14 cellular contexts compared by ENCODE assay signal in the genomic region with DNA sequence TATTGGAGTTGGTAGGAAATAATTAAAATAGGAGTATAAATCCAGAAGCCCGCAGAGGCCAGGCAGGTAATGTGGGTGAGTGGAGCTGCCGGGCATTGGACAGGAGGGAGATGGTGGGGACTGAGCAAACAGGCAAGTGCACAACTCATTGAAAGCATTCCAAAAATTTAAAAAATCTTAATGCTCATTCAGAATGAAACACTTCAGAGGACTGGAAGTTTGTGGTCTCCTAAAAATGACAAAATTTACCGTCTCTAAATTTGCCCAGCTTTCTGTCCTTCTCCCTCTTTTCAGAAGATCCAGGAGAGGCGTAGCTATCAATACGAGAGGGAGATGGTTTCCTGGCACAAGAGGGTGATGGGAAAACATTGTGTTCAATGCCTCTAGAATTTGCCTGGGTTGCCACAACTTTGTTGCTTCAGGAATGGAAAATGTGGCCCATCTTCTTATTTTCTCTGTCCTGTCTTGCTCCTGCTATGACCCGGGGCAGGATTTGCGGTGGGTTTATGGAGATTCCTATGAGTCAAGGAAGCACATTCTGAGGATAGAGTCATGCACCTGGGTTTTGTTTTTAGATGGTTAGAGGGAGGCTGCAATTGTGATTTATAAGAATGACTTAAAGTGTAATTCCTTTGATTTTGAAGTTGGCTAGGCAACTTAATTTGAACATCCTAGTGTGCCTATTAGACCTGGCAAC.
DNase-seq lines count a peak whose midpoint lies in the region; ATAC-seq, FAIRE-seq and TF ChIP-seq lines count a peak whose summit lies in the region.
"Had no signal": no experiment of that assay in that cellular context is flagged by ENCODE, and none has a peak within 500 bp of the region (broad histone marks: within the 10 kb centered on the region; RNA-seq: fewer than 3 reads in every experiment).

No MANE protein-coding gene starts in this region.

- H3K36me3 ChIP-seq in RWPE2 (ENCODE audit: low read depth), result no peaks in the 10 kb centered on the region
- H3K36me3 ChIP-seq: HAP-1, neural progenitor cell had no signal

- DNase-seq in stimulated activated CD4-positive, alpha-beta T cell treated with anti-CD3 and anti-CD28 coated beads, Interleukin-1b, Interleukin-23, amount 100 ng/mL, for 48 hours, result peak; percentile 32
- DNase-seq in stimulated activated CD4-positive, alpha-beta T cell treated with anti-CD3 and anti-CD28 coated beads, Interleukin-2, amount 100 ng/mL, for 24 hours, result no peak
- DNase-seq in RWPE2 (ENCODE audit: low spot score), result peak; percentile 66
- DNase-seq in urothelium cell line (ENCODE audit: low spot score), result peak; percentile 68
- no peak for DNase-seq in NCI-H1105 (lab: John Stamatoyannopoulos, UW)
- DNase-seq: activated CD8-positive, alpha-beta memory T cell treated with anti-CD3 and anti-CD28 coated beads for 24 hours; NCI-H187; NCI-H510A; substantia nigra had no signal

- H3K4me3 ChIP-seq in RWPE2 (ENCODE audit: severe bottlenecking), result no peak overlapping the region
- H3K4me3 ChIP-seq: HAP-1, neural progenitor cell had no signal

- no peak for TF ChIP-seq CTCF in RWPE2 (IDR thresholded peaks at IDR 0.05; ENCODE audit: poor library complexity, severe bottlenecking)

- H3K4me1 ChIP-seq in RWPE2 (ENCODE audit: insufficient read depth, poor library complexity, severe bottlenecking), result peaks cover 37% of the 10 kb centered on the region
- H3K4me1 ChIP-seq: neural progenitor cell had no signal

- H3K9me3 ChIP-seq in RWPE2 (ENCODE audit: severe bottlenecking), result no peaks in the 10 kb centered on the region

- H3K27ac ChIP-seq in RWPE2 (ENCODE audit: poor library complexity, severe bottlenecking), result peak overlapping the region; percentile 76
- H3K27ac ChIP-seq: neural progenitor cell had no signal

- no peaks in the 10 kb centered on the region for H3K27me3 ChIP-seq in RWPE2 (ENCODE audit: insufficient read depth, poor library complexity, severe bottlenecking)
- H3K27me3 ChIP-seq: neural progenitor cell had no signal

- no peak for FAIRE-seq in urothelium cell line (lab: Jason Lieb, UNC)

- peak; percentile 94 for ATAC-seq in RWPE2 (ENCODE audit: low read depth)
- ATAC-seq in esophagus mucosa, result peak; percentile 38
- ATAC-seq in GM19467 (IDR thresholded peaks at IDR 0.05; ENCODE audit: unreplicated experiment), result no peak
- ATAC-seq in GM21526 (IDR thresholded peaks at IDR 0.05; ENCODE audit: low FRiP score, unreplicated experiment), result no peak

Comparison
In these comparisons a context has a peak if more than half of its experiments do, and no peak if none do; other contexts are left out.
1. DNase-seq: peak in stimulated activated CD4-positive, alpha-beta T cell treated with anti-CD3 and anti-CD28 coated beads, Interleukin-1b, Interleukin-23, amount 100 ng/mL, for 48 hours (single experiment), RWPE2 (single experiment) and urothelium cell line (single experiment); none in stimulated activated CD4-positive, alpha-beta T cell treated with anti-CD3 and anti-CD28 coated beads, Interleukin-2, amount 100 ng/mL, for 24 hours (0 of 2) and NCI-H1105 (single experiment).
2. ATAC-seq: peak in RWPE2 (single experiment) and esophagus mucosa (single experiment); none in GM19467 (single experiment) and GM21526 (single experiment).